19 cellular contexts compared by ENCODE assay signal in the genomic region with DNA sequence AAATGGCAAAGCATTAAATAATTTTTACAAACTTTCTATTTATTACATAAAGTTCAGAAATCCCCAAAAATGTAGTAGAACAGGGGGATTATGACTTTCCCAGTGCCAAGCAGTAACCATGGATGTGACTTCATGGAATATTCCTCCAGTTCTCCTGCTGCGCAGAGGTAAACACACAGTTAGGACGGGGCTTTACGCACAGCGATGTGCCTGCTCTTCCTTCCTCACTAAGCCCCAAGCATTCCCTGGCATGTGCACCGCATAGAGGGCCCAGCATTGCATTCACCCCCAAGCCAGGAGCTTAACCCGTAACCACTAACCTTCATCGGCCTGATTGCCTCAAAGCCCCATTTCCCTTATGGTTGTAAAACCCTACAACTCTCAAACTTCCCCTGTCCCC.
DNase-seq lines count a peak whose midpoint lies in the region; ATAC-seq and TF ChIP-seq lines count a peak whose summit lies in the region.
"Had no signal": no experiment of that assay in that cellular context is flagged by ENCODE, and none has a peak within 500 bp of the region (broad histone marks: within the 10 kb centered on the region; RNA-seq: fewer than 3 reads in every experiment).

No MANE protein-coding gene starts in this region.

- H3K4me2 ChIP-seq in OCI-LY1 (ENCODE audit: low read length) (peak overlapping the region; percentile 30; the same call in 1 of the 2 replicates), neural progenitor cell (no peak overlapping the region), trophoblast cell (ENCODE audit: low read length) (no peak overlapping the region)
- H3K4me2 ChIP-seq: BLaER1 had no signal

- H2AFZ ChIP-seq in OCI-LY1 (ENCODE audit: low read length), result no peak overlapping the region
- peak overlapping the region; percentile 40 for H2AFZ ChIP-seq in neural progenitor cell (replicated peaks)
- no peak overlapping the region for H2AFZ ChIP-seq in trophoblast cell (ENCODE audit: insufficient read depth, low read length, poor library complexity)

- peaks cover 36% of the 10 kb centered on the region for H3K4me1 Mint-ChIP-seq in neural progenitor cell
- H3K4me1 Mint-ChIP-seq: CD14-positive monocyte; CD4-positive, alpha-beta memory T cell; CD4-positive, CD25-positive, alpha-beta regulatory T cell had no signal

- ATAC-seq in GM21367 (IDR thresholded peaks at IDR 0.05; ENCODE audit: unreplicated experiment) (no peak), HG02623 (IDR thresholded peaks at IDR 0.05; ENCODE audit: unreplicated experiment) (no peak)
- ATAC-seq: GM12878 had no signal

- peaks cover 10% of the 10 kb centered on the region for H3K9me3 Mint-ChIP-seq in neural progenitor cell

- TF ChIP-seq CTCF in OCI-LY1 (IDR thresholded peaks at IDR 0.05; ENCODE audit: low read length) (no peak), neural progenitor cell (IDR thresholded peaks at IDR 0.05) (no peak)

- H3K27me3 ChIP-seq in OCI-LY1 (ENCODE audit: insufficient read depth, low read length) (no peaks in the 10 kb centered on the region), neural progenitor cell (no peaks in the 10 kb centered on the region), trophoblast cell (ENCODE audit: insufficient read depth, low read length) (no peaks in the 10 kb centered on the region)
- H3K27me3 ChIP-seq: BE2C, BLaER1 had no signal

- H4K8ac ChIP-seq in trophoblast cell (ENCODE audit: low read depth, low read length), result no peak overlapping the region

- H4K20me1 ChIP-seq in OCI-LY1 (ENCODE audit: insufficient read depth, low read length), result no peaks in the 10 kb centered on the region
- H4K20me1 ChIP-seq in neural progenitor cell (ENCODE audit: low read depth), result no peaks in the 10 kb centered on the region
- H4K20me1 ChIP-seq: BLaER1 had no signal

- no peaks in the 10 kb centered on the region for H3K36me3 Mint-ChIP-seq in neural progenitor cell
- H3K36me3 Mint-ChIP-seq: CD14-positive monocyte; CD4-positive, alpha-beta memory T cell; CD4-positive, CD25-positive, alpha-beta regulatory T cell had no signal

- no peak overlapping the region for H4K91ac ChIP-seq in trophoblast cell (ENCODE audit: low read depth, low read length)

- peaks cover 3% of the 10 kb centered on the region for H3K27me3 Mint-ChIP-seq in neural progenitor cell (ENCODE audit: insufficient read depth, low read depth)
- H3K27me3 Mint-ChIP-seq: CD4-positive, alpha-beta memory T cell; CD4-positive, CD25-positive, alpha-beta regulatory T cell had no signal

- H4K12ac ChIP-seq in trophoblast cell (ENCODE audit: low read depth, low read length), result no peak overlapping the region

- no peak overlapping the region; the same call in 1 of the 2 replicates for H3K9ac ChIP-seq in OCI-LY1 (ENCODE audit: low read length)
- no peak overlapping the region for H3K9ac ChIP-seq in neural progenitor cell
- H3K9ac ChIP-seq in trophoblast cell (ENCODE audit: low read length), result no peak overlapping the region
- H3K9ac ChIP-seq: BLaER1 had no signal

- H3K18ac ChIP-seq in trophoblast cell (ENCODE audit: low read length), result no peak overlapping the region

- H3K4me1 ChIP-seq in OCI-LY1 (ENCODE audit: insufficient read depth, low read length, severe bottlenecking), result peaks cover 37% of the 10 kb centered on the region
- peaks cover 25% of the 10 kb centered on the region for H3K4me1 ChIP-seq in neural progenitor cell
- H3K4me1 ChIP-seq in trophoblast cell (ENCODE audit: control insufficient read depth in 1 of 2, insufficient read depth in 2 of 2, low read length in 2 of 2), result peaks cover 2 to 3% of the 10 kb centered on the region in 2 experiments
- H3K4me1 ChIP-seq: BE2C, Caco-2 had no signal

- no peaks in the 10 kb centered on the region for H3K9me3 ChIP-seq in OCI-LY1 (ENCODE audit: low read length)
- H3K9me3 ChIP-seq in neural progenitor cell (ENCODE audit: low read depth), result no peaks in the 10 kb centered on the region
- H3K9me3 ChIP-seq in trophoblast cell (ENCODE audit: insufficient read depth, low read depth, low read length), result no peaks in the 10 kb centered on the region
- H3K9me3 ChIP-seq: BE2C, BLaER1, Caco-2 had no signal

- no peak overlapping the region for H3K4me3 Mint-ChIP-seq in neural progenitor cell
- H3K4me3 Mint-ChIP-seq: CD14-positive monocyte; CD4-positive, alpha-beta memory T cell; CD4-positive, CD25-positive, alpha-beta regulatory T cell had no signal

- H3K14ac ChIP-seq in trophoblast cell (ENCODE audit: low read length), result no peak overlapping the region

- H3K79me2 ChIP-seq in OCI-LY1 (ENCODE audit: insufficient read depth, low read length) (no peaks in the 10 kb centered on the region), neural progenitor cell (ENCODE audit: low read depth) (no peaks in the 10 kb centered on the region), trophoblast cell (ENCODE audit: control insufficient read depth, insufficient read depth, low read length, poor library complexity) (no peaks in the 10 kb centered on the region)

- no peak overlapping the region for H2AK5ac ChIP-seq in trophoblast cell (ENCODE audit: low read length)

- H3K4ac ChIP-seq in trophoblast cell (ENCODE audit: low read depth, low read length), result no peak overlapping the region

- peak overlapping the region; percentile 7 for H3K23ac ChIP-seq in trophoblast cell (ENCODE audit: low read length)

- no peak overlapping the region for H2BK12ac ChIP-seq in trophoblast cell (ENCODE audit: low read length)

- H3K27ac Mint-ChIP-seq in neural progenitor cell, result peak overlapping the region; percentile 54
- H3K27ac Mint-ChIP-seq: CD14-positive monocyte; CD4-positive, alpha-beta memory T cell; CD4-positive, CD25-positive, alpha-beta regulatory T cell had no signal

- no peak for DNase-seq in neural progenitor cell (ENCODE audit: low spot score)
- DNase-seq in trophoblast cell, result no peak
- DNase-seq in hippocampal formation (lab: John Stamatoyannopoulos, UW), result no peak
- DNase-seq: 8988T; ACHN; BE2C; C1 segment of cervical spinal cord; Caco-2; Calu3; CD4-positive, alpha-beta memory T cell; CD4-positive, CD25-positive, alpha-beta regulatory T cell; DMS79 treated with DMSO at 0.1 percent for 48 hours; GDM1 had no signal

- H3K79me1 ChIP-seq in trophoblast cell (ENCODE audit: low read length), result no peaks in the 10 kb centered on the region

- no peaks in the 10 kb centered on the region for H3F3A ChIP-seq in OCI-LY1 (ENCODE audit: insufficient read depth, low read length)
- no peaks in the 10 kb centered on the region for H3F3A ChIP-seq in neural progenitor cell (ENCODE audit: low read depth)

- H3K27ac ChIP-seq in OCI-LY1 (ENCODE audit: low read depth, low read length, poor library complexity, severe bottlenecking), result no peak overlapping the region
- no peak overlapping the region for H3K27ac ChIP-seq in neural progenitor cell
- no peak overlapping the region for H3K27ac ChIP-seq in trophoblast cell (ENCODE audit: low read depth, low read length)
- H3K27ac ChIP-seq: BLaER1 had no signal

- no peak overlapping the region for H2BK5ac ChIP-seq in trophoblast cell (ENCODE audit: low read depth, low read length, poor library complexity)

- H3K9me2 ChIP-seq in OCI-LY1 (ENCODE audit: low read depth, low read length), result no peaks in the 10 kb centered on the region

- no CpG with 5 or more reads among the region's 7 CpGs for WGBS in trophoblast cell (ENCODE audit: extremely low coverage, insufficient coverage, insufficient read length)

- H3K36me3 ChIP-seq in OCI-LY1 (ENCODE audit: insufficient read depth, low read length) (no peaks in the 10 kb centered on the region), neural progenitor cell (no peaks in the 10 kb centered on the region), trophoblast cell (ENCODE audit: control insufficient read depth in 1 of 2, insufficient read depth in 2 of 2, low read length in 2 of 2) (no peaks in the 10 kb centered on the region)
- H3K36me3 ChIP-seq: BE2C, BLaER1 had no signal

- H3K4me3 ChIP-seq in OCI-LY1 (ENCODE audit: low read depth, low read length, poor library complexity, severe bottlenecking) (no peak overlapping the region), neural progenitor cell (no peak overlapping the region), trophoblast cell (ENCODE audit: low read depth, low read length) (peak overlapping the region; percentile 20)
- H3K4me3 ChIP-seq: BLaER1, GM12878 had no signal

- H2BK120ac ChIP-seq in trophoblast cell (ENCODE audit: insufficient read depth, low read length, poor library complexity), result no peak overlapping the region
